In the genomic region with DNA sequence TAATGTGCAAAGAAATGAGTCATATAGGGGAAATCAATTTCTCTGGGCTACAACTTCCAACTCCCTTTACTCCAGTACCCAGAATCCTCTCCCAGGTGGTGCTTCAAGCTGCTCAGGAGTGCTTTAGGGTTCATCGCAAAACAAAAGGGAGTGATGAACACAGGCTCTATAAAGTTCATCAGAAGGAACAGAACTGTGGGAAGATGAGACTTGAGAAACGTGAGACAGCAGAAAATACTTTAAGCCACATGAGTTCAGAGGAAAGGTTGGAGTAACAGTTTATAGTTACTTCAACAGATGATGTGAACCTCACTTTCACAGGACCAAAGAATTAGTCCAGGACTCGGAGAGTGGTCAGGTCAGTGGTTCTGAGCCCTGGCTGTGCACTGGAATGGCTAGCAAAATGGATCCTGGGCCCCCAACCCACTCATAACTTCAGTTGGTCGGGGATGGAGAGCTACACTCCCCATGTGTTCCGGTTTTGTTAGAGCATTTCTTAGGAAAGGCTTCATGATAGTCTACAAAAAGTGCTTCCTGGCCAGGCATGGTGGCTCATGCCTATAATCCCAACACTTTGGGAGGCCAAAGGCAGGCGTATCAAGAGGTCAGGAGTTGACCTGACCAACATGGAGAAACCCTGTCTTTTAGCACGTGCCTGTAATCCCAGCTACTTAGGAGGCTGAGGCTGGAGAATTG, we compare ENCODE assay signal across 1 cellular context.
TF ChIP-seq lines count a peak whose summit lies in the region.

No MANE protein-coding gene starts in this region.

TF ChIP-seq in GM23338, 12 proteins besides CTCF, POLR2A, EP300 and RAD21 (continued from another document):
- TF ChIP-seq, protein P1, sequence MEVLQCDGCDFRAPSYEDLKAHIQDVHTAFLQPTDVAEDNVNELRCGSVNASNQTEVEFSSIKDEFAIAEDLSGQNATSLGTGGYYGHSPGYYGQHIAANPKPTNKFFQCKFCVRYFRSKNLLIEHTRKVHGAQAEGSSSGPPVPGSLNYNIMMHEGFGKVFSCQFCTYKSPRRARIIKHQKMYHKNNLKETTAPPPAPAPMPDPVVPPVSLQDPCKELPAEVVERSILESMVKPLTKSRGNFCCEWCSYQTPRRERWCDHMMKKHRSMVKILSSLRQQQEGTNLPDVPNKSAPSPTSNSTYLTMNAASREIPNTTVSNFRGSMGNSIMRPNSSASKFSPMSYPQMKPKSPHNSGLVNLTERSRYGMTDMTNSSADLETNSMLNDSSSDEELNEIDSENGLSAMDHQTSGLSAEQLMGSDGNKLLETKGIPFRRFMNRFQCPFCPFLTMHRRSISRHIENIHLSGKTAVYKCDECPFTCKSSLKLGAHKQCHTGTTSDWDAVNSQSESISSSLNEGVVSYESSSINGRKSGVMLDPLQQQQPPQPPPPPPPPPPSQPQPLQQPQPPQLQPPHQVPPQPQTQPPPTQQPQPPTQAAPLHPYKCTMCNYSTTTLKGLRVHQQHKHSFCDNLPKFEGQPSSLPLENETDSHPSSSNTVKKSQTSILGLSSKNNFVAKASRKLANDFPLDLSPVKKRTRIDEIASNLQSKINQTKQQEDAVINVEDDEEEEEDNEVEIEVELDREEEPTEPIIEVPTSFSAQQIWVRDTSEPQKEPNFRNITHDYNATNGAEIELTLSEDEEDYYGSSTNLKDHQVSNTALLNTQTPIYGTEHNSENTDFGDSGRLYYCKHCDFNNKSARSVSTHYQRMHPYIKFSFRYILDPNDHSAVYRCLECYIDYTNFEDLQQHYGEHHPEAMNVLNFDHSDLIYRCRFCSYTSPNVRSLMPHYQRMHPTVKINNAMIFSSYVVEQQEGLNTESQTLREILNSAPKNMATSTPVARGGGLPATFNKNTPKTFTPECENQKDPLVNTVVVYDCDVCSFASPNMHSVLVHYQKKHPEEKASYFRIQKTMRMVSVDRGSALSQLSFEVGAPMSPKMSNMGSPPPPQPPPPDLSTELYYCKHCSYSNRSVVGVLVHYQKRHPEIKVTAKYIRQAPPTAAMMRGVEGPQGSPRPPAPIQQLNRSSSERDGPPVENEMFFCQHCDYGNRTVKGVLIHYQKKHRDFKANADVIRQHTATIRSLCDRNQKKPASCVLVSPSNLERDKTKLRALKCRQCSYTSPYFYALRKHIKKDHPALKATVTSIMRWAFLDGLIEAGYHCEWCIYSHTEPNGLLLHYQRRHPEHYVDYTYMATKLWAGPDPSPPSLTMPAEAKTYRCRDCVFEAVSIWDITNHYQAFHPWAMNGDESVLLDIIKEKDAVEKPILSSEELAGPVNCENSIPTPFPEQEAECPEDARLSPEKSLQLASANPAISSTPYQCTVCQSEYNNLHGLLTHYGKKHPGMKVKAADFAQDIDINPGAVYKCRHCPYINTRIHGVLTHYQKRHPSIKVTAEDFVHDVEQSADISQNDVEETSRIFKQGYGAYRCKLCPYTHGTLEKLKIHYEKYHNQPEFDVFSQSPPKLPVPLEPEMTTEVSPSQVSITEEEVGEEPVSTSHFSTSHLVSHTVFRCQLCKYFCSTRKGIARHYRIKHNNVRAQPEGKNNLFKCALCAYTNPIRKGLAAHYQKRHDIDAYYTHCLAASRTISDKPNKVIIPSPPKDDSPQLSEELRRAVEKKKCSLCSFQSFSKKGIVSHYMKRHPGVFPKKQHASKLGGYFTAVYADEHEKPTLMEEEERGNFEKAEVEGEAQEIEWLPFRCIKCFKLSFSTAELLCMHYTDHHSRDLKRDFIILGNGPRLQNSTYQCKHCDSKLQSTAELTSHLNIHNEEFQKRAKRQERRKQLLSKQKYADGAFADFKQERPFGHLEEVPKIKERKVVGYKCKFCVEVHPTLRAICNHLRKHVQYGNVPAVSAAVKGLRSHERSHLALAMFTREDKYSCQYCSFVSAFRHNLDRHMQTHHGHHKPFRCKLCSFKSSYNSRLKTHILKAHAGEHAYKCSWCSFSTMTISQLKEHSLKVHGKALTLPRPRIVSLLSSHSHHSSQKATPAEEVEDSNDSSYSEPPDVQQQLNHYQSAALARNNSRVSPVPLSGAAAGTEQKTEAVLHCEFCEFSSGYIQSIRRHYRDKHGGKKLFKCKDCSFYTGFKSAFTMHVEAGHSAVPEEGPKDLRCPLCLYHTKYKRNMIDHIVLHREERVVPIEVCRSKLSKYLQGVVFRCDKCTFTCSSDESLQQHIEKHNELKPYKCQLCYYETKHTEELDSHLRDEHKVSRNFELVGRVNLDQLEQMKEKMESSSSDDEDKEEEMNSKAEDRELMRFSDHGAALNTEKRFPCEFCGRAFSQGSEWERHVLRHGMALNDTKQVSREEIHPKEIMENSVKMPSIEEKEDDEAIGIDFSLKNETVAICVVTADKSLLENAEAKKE (CRISPR knock-in tag; IDR thresholded peaks at IDR 0.05): no peak
- TF ChIP-seq, protein P2, sequence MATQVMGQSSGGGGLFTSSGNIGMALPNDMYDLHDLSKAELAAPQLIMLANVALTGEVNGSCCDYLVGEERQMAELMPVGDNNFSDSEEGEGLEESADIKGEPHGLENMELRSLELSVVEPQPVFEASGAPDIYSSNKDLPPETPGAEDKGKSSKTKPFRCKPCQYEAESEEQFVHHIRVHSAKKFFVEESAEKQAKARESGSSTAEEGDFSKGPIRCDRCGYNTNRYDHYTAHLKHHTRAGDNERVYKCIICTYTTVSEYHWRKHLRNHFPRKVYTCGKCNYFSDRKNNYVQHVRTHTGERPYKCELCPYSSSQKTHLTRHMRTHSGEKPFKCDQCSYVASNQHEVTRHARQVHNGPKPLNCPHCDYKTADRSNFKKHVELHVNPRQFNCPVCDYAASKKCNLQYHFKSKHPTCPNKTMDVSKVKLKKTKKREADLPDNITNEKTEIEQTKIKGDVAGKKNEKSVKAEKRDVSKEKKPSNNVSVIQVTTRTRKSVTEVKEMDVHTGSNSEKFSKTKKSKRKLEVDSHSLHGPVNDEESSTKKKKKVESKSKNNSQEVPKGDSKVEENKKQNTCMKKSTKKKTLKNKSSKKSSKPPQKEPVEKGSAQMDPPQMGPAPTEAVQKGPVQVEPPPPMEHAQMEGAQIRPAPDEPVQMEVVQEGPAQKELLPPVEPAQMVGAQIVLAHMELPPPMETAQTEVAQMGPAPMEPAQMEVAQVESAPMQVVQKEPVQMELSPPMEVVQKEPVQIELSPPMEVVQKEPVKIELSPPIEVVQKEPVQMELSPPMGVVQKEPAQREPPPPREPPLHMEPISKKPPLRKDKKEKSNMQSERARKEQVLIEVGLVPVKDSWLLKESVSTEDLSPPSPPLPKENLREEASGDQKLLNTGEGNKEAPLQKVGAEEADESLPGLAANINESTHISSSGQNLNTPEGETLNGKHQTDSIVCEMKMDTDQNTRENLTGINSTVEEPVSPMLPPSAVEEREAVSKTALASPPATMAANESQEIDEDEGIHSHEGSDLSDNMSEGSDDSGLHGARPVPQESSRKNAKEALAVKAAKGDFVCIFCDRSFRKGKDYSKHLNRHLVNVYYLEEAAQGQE (IDR thresholded peaks at IDR 0.05; ENCODE audit: unreplicated experiment): no peak
- TF ChIP-seq, protein P3, sequence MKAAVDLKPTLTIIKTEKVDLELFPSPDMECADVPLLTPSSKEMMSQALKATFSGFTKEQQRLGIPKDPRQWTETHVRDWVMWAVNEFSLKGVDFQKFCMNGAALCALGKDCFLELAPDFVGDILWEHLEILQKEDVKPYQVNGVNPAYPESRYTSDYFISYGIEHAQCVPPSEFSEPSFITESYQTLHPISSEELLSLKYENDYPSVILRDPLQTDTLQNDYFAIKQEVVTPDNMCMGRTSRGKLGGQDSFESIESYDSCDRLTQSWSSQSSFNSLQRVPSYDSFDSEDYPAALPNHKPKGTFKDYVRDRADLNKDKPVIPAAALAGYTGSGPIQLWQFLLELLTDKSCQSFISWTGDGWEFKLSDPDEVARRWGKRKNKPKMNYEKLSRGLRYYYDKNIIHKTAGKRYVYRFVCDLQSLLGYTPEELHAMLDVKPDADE (IDR thresholded peaks at IDR 0.05): no peak
- TF ChIP-seq JUNB (IDR thresholded peaks at IDR 0.05; ENCODE audit: unreplicated experiment) (no peak), ZNF114 (CRISPR knock-in tag; IDR thresholded peaks at IDR 0.05) (no peak), CREB1 (CRISPR knock-in tag; IDR thresholded peaks at IDR 0.05; ENCODE audit: low read depth) (no peak), POLR2AphosphoS5 (IDR thresholded peaks at IDR 0.05; ENCODE audit: low read depth) (no peak), NANOG (IDR thresholded peaks at IDR 0.05; ENCODE audit: borderline replicate concordance) (no peak)
